Comparison of ENCODE assay signal across 19 cellular contexts in the genomic region with DNA sequence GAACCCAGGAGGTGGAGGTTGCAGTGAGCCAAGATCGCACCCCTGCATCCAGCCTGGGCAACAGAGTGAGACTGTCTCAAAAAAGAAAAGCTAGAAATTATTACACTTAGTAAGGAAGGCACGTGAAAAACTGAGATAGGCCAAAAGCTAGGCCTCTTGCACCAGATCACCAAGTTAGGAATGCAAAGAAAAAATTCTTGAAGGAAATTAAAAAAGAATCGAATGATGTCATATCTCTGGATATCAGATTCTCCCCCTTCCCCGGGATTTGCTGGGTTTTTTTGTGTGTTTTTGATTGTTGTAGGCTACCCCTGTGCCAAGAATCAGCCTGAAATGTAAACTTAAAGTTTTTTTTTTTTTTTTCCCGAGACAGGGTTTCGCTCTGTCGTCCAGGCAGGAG.
"Had no signal": no experiment of that assay in that cellular context is flagged by ENCODE, and none has a peak within 500 bp of the region (broad histone marks: within the 10 kb centered on the region; RNA-seq: fewer than 3 reads in every experiment).

No MANE protein-coding gene starts in this region.

- H3K4me1 ChIP-seq: colonic mucosa had no signal

- DNase-seq: activated CD4-positive, alpha-beta memory T cell treated with anti-CD3 and anti-CD28 coated beads for 36 hours; activated CD4-positive, alpha-beta T cell treated with anti-CD3 and anti-CD28 coated beads for 36 hours; activated CD8-positive, alpha-beta memory T cell treated with anti-CD3 and anti-CD28 coated beads, Interleukin-2, amount 10 ng/mL, durations not matched to agents 7 days and 5 days; activated naive CD4-positive, alpha-beta T cell treated with anti-CD3 and anti-CD28 coated beads, Interleukin-2, amount 10 ng/mL, durations not matched to agents 7 days and 5 days; activated T-cell treated with anti-CD3 and anti-CD28 coated beads, Interleukin-2, amount 50 U/mL, for 1 hour; colonic mucosa; effector CD4-positive, alpha-beta T cell; hippocampal formation; kidney glomerular epithelial cell; left ventricle myocardium superior; mesenchymal stem cell; naive thymus-derived CD8-positive, alpha-beta T cell; pancreas; stimulated activated CD4-positive, alpha-beta T cell treated with anti-CD3 and anti-CD28 coated beads, Interleukin-12 subunit alpha, Interleukin-12 subunit beta, amount 100 ng/mL, for 4 hours; stimulated activated CD4-positive, alpha-beta T cell treated with anti-CD3 and anti-CD28 coated beads, Interleukin-2, amount 100 ng/mL, for 24 hours; stomach; T-helper 1 cell; uterus; WERI-Rb-1 had no signal

- H3K27me3 Mint-ChIP-seq: activated CD4-positive, alpha-beta memory T cell treated with anti-CD3 and anti-CD28 coated beads for 36 hours; activated CD4-positive, alpha-beta T cell treated with anti-CD3 and anti-CD28 coated beads for 36 hours; activated CD8-positive, alpha-beta memory T cell treated with anti-CD3 and anti-CD28 coated beads, Interleukin-2, amount 10 ng/mL, durations not matched to agents 7 days and 5 days; activated naive CD4-positive, alpha-beta T cell treated with anti-CD3 and anti-CD28 coated beads, Interleukin-2, amount 10 ng/mL, durations not matched to agents 7 days and 5 days; naive thymus-derived CD8-positive, alpha-beta T cell had no signal

- H3K9me3 ChIP-seq: colonic mucosa, pancreas, stomach, uterus had no signal

- H3K27ac ChIP-seq: colonic mucosa, pancreas, uterus, WERI-Rb-1 had no signal

- H3K4me3 ChIP-seq: colonic mucosa, pancreas, stomach, uterus had no signal

- H3K27ac Mint-ChIP-seq: activated CD4-positive, alpha-beta memory T cell treated with anti-CD3 and anti-CD28 coated beads for 36 hours; activated CD4-positive, alpha-beta T cell treated with anti-CD3 and anti-CD28 coated beads for 36 hours; activated CD8-positive, alpha-beta memory T cell treated with anti-CD3 and anti-CD28 coated beads, Interleukin-2, amount 10 ng/mL, durations not matched to agents 7 days and 5 days had no signal

- H3K9me3 Mint-ChIP-seq: activated CD4-positive, alpha-beta memory T cell treated with anti-CD3 and anti-CD28 coated beads for 36 hours; activated naive CD4-positive, alpha-beta T cell treated with anti-CD3 and anti-CD28 coated beads, Interleukin-2, amount 10 ng/mL, durations not matched to agents 7 days and 5 days; naive thymus-derived CD8-positive, alpha-beta T cell had no signal

- H3K36me3 ChIP-seq: pancreas, uterus had no signal

- ATAC-seq: activated CD4-positive, alpha-beta T cell treated with anti-CD3 and anti-CD28 coated beads for 36 hours; activated CD8-positive, alpha-beta memory T cell treated with anti-CD3 and anti-CD28 coated beads, Interleukin-2, amount 10 ng/mL, durations not matched to agents 7 days and 5 days; left ventricle myocardium superior; naive thymus-derived CD8-positive, alpha-beta T cell; pancreas had no signal

- H3K4me3 Mint-ChIP-seq: activated CD4-positive, alpha-beta memory T cell treated with anti-CD3 and anti-CD28 coated beads for 36 hours; activated CD4-positive, alpha-beta T cell treated with anti-CD3 and anti-CD28 coated beads for 36 hours; activated CD8-positive, alpha-beta memory T cell treated with anti-CD3 and anti-CD28 coated beads, Interleukin-2, amount 10 ng/mL, durations not matched to agents 7 days and 5 days; activated naive CD4-positive, alpha-beta T cell treated with anti-CD3 and anti-CD28 coated beads, Interleukin-2, amount 10 ng/mL, durations not matched to agents 7 days and 5 days; naive thymus-derived CD8-positive, alpha-beta T cell had no signal

- H3K27me3 ChIP-seq: colonic mucosa, pancreas, stomach, uterus had no signal
